Comparison of ENCODE assay signal across 1 cellular context in genomic region chr1:158003409-158003805, GRCh38.
TF ChIP-seq lines count a peak whose summit lies in the region.

No MANE protein-coding gene starts in this region.

TF ChIP-seq in H1, 55 proteins besides CTCF, POLR2A, EP300 and RAD21:
- TF ChIP-seq CHD7 (IDR thresholded peaks at IDR 0.05; ENCODE audit: insufficient replicate concordance, low read length) (no peak), SP1 (IDR thresholded peaks at IDR 0.05; ENCODE audit: low read depth, low read length) (no peak), KDM4A (IDR thresholded peaks at IDR 0.05; ENCODE audit: low read depth, low read length, severe bottlenecking) (no peak), FOSL1 (IDR thresholded peaks at IDR 0.05; ENCODE audit: insufficient read depth, low read depth, low read length) (no peak), MAX (IDR thresholded peaks at IDR 0.05) (no peak), CEBPB (IDR thresholded peaks at IDR 0.05; ENCODE audit: low read depth, low read length) (no peak), SP2 (IDR thresholded peaks at IDR 0.05; ENCODE audit: low read length) (no peak), EGR1 (IDR thresholded peaks at IDR 0.05; ENCODE audit: borderline replicate concordance, low read depth, low read length) (no peak), TCF12 (IDR thresholded peaks at IDR 0.05; ENCODE audit: low read depth, low read length) (no peak), GTF2F1 (IDR thresholded peaks at IDR 0.05; ENCODE audit: borderline replicate concordance, low read depth, low read length) (no peak), SRF (IDR thresholded peaks at IDR 0.05; ENCODE audit: low read depth, low read length) (no peak)
